Comparison of ENCODE assay signal across 9 cellular contexts in the genomic region with DNA sequence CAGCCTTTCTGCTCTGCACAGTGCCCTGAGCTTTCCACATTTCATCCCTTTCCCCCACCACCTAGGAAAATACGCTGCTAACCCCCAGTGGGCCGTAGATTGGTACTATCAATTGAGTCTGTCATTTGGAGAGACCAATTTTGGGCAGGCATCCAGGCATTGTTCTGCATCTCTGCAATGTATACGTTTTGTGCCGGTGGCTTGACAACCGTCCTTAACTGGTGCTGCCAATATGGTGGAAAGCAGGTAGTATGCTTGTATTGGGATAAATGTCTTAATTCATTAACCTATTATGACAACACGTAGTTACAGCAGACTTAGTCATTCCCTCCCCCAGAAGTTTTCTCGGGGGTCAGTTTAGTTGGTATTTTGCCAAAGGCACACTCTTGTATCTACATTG. TPM values are rescaled to one million over a fixed set of nuclear protein-coding genes. Genes with fewer than 3 reads are reported as not detected.
DNase-seq lines count a peak whose midpoint lies in the region; ATAC-seq and TF ChIP-seq lines count a peak whose summit lies in the region.
"Had no signal": no experiment of that assay in that cellular context is flagged by ENCODE, and none has a peak within 500 bp of the region (broad histone marks: within the 10 kb centered on the region; RNA-seq: fewer than 3 reads in every experiment).

No MANE protein-coding gene starts in this region.

- H3K4me3 ChIP-seq in iPS-15b (ENCODE audit: low read depth, low read length) (peak overlapping the region; percentile 86), suprapubic skin (peak overlapping the region; percentile 60)

- TF ChIP-seq POLR2A in suprapubic skin (IDR thresholded peaks at IDR 0.05), result no peak

- H3K9ac ChIP-seq in iPS-15b (ENCODE audit: low read depth, low read length), result no peak overlapping the region

- H3K27ac ChIP-seq in suprapubic skin, result no peak overlapping the region

- TF ChIP-seq EP300 in suprapubic skin (IDR thresholded peaks at IDR 0.05), result no peak

- no peak for TF ChIP-seq CTCF in suprapubic skin (IDR thresholded peaks at IDR 0.05)

- H3K9me3 Mint-ChIP-seq in activated naive CD4-positive, alpha-beta T cell treated with anti-CD3 and anti-CD28 coated beads, Interleukin-2, amount 50 U/mL, for 24 hours, result peaks cover 5% of the 10 kb centered on the region
- H3K9me3 Mint-ChIP-seq in activated CD4-positive, alpha-beta memory T cell treated with anti-CD3 and anti-CD28 coated beads, Interleukin-2, amount 10 ng/mL, durations not matched to agents 7 days and 5 days, result no peaks in the 10 kb centered on the region

- peaks cover 2% of the 10 kb centered on the region for H3K36me3 Mint-ChIP-seq in activated naive CD4-positive, alpha-beta T cell treated with anti-CD3 and anti-CD28 coated beads, Interleukin-2, amount 50 U/mL, for 24 hours
- no peaks in the 10 kb centered on the region for H3K36me3 Mint-ChIP-seq in activated CD4-positive, alpha-beta memory T cell treated with anti-CD3 and anti-CD28 coated beads, Interleukin-2, amount 10 ng/mL, durations not matched to agents 7 days and 5 days (ENCODE audit: low read depth)

- H3K4me1 ChIP-seq in iPS-15b (ENCODE audit: control insufficient read depth, insufficient read depth, low read length) (peaks cover 13% of the 10 kb centered on the region), suprapubic skin (peaks cover 21% of the 10 kb centered on the region)

- H3K27me3 Mint-ChIP-seq in activated naive CD4-positive, alpha-beta T cell treated with anti-CD3 and anti-CD28 coated beads, Interleukin-2, amount 50 U/mL, for 24 hours, result peaks cover 65% of the 10 kb centered on the region
- peaks cover 79% of the 10 kb centered on the region for H3K27me3 Mint-ChIP-seq in activated CD4-positive, alpha-beta memory T cell treated with anti-CD3 and anti-CD28 coated beads, Interleukin-2, amount 10 ng/mL, durations not matched to agents 7 days and 5 days

- no peaks in the 10 kb centered on the region for H3K9me3 ChIP-seq in iPS-15b (ENCODE audit: control insufficient read depth, insufficient read depth, low read length)
- H3K9me3 ChIP-seq in suprapubic skin, result no peaks in the 10 kb centered on the region

- H3K4me1 Mint-ChIP-seq in activated naive CD4-positive, alpha-beta T cell treated with anti-CD3 and anti-CD28 coated beads, Interleukin-2, amount 50 U/mL, for 24 hours, result peaks cover 33% of the 10 kb centered on the region
- peaks cover 20% of the 10 kb centered on the region for H3K4me1 Mint-ChIP-seq in activated CD4-positive, alpha-beta memory T cell treated with anti-CD3 and anti-CD28 coated beads, Interleukin-2, amount 10 ng/mL, durations not matched to agents 7 days and 5 days

- H3K36me3 ChIP-seq in iPS-15b (ENCODE audit: control insufficient read depth, insufficient read depth, low read length) (no peaks in the 10 kb centered on the region), suprapubic skin (no peaks in the 10 kb centered on the region)

- H3K27me3 ChIP-seq in iPS-15b (ENCODE audit: control insufficient read depth, insufficient read depth, low read length) (peaks cover 76% of the 10 kb centered on the region), suprapubic skin (peaks cover 75% of the 10 kb centered on the region)

- DNase-seq in activated naive CD4-positive, alpha-beta T cell treated with anti-CD3 and anti-CD28 coated beads, Interleukin-2, amount 50 U/mL, for 16 hours, result no peak
- DNase-seq in activated CD4-positive, alpha-beta memory T cell treated with anti-CD3 and anti-CD28 coated beads, Interleukin-2, amount 10 ng/mL, durations not matched to agents 7 days and 5 days, result no peak
- DNase-seq in suprapubic skin (ENCODE audit: low spot score in 2 of 2) (no peak), HCEC 1CT (no peak), cerebellar nuclear complex (lab: John Stamatoyannopoulos, UW) (no peak)
- DNase-seq: COR-L47 had no signal

- CTCF ChIA-PET in activated CD4-positive, alpha-beta memory T cell treated with anti-CD3 and anti-CD28 coated beads, Interleukin-2, amount 10 ng/mL, durations not matched to agents 7 days and 5 days (lab: Charles Lee), result interaction anchor here (0.6 kb wide), 2 partner anchors 16 to 35 kb away, joined by 3 to 4 read pairs; no protein-coding TSS in a partner anchor

- no peak overlapping the region for H3K27ac Mint-ChIP-seq in activated naive CD4-positive, alpha-beta T cell treated with anti-CD3 and anti-CD28 coated beads, Interleukin-2, amount 50 U/mL, for 24 hours
- no peak overlapping the region for H3K27ac Mint-ChIP-seq in activated CD4-positive, alpha-beta memory T cell treated with anti-CD3 and anti-CD28 coated beads, Interleukin-2, amount 10 ng/mL, durations not matched to agents 7 days and 5 days

- peak overlapping the region; percentile 86 for H3K4me3 Mint-ChIP-seq in activated naive CD4-positive, alpha-beta T cell treated with anti-CD3 and anti-CD28 coated beads, Interleukin-2, amount 50 U/mL, for 24 hours
- H3K4me3 Mint-ChIP-seq in activated CD4-positive, alpha-beta memory T cell treated with anti-CD3 and anti-CD28 coated beads, Interleukin-2, amount 10 ng/mL, durations not matched to agents 7 days and 5 days, result peak overlapping the region; percentile 68

- POLR2A ChIA-PET in activated CD4-positive, alpha-beta memory T cell treated with anti-CD3 and anti-CD28 coated beads, Interleukin-2, amount 10 ng/mL, durations not matched to agents 7 days and 5 days (lab: Charles Lee), result no interaction called here

- WGBS in suprapubic skin, result 14% methylated on average over 7 of the region's 7 CpGs

- ATAC-seq in HG03469 (IDR thresholded peaks at IDR 0.05; ENCODE audit: unreplicated experiment), result no peak

RNA-seq across cellular contexts. Expression of gene ELMOD1, which starts 1.3 kb away (rescaled TPM):
- not detected for total RNA-seq in activated CD4-positive, alpha-beta memory T cell treated with anti-CD3 and anti-CD28 coated beads, Interleukin-2, amount 10 ng/mL, durations not matched to agents 7 days and 5 days
- total RNA-seq in suprapubic skin, result 10 to 100 TPM; 14.6 to 66.0 (median 41.3) TPM

RNA-seq across cellular contexts. Expression of gene ALKBH8, which starts 26.7 kb away (rescaled TPM):
- total RNA-seq in activated CD4-positive, alpha-beta memory T cell treated with anti-CD3 and anti-CD28 coated beads, Interleukin-2, amount 10 ng/mL, durations not matched to agents 7 days and 5 days, result 1 to 10 TPM; 7.7 to 8.4 TPM
- total RNA-seq in suprapubic skin, result 1 to 10 TPM; 2.0 to 6.8 (median 5.6) TPM

Comparison
In these comparisons a context has a peak if more than half of its experiments do, and no peak if none do; other contexts are left out.
1. RNA of gene ELMOD1, which starts 1.3 kb away (total RNA-seq): 14.6 to 66.0 TPM in suprapubic skin; not detected in activated CD4-positive, alpha-beta memory T cell treated with anti-CD3 and anti-CD28 coated beads, Interleukin-2, amount 10 ng/mL, durations not matched to agents 7 days and 5 days; every median in the first group is over 10 times any median in the second.